Comparison of ENCODE assay signal across 8 cellular contexts in the genomic region with DNA sequence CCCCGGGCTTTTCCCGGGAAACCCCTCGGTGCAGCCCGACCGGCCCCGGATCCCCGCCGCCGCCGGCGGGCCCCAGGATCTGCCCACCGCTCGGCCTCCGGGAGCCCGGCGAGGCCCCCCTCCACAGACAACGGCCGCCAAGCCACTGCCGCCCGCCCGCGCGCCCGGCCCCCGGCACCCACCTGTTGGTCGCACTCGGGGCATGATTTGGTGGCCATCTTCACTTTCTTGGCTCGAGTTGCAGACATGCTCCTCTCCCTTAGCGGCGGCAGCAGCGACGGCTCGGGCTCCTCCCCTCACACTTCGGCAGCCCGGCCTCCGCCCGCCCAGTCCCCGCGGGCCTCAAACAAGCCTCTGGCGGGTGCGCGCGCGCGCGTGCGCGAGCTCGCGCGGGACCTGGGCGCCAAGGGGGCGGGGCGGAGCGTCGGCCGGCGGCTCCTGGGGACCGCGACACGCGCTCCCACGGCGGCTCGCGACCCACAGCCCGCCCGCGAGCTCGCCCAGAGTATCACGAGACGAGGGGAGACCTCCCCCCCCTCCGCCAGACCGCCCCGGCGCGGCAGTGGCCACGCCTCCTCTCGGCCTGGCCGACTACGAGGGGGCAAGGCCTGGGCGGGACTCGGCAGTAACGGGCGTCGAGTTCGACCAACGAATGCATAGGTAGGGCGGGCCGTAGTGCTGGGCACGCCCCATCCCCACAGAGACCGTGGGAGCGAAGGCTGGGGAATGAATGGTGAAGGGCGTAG. TPM values are rescaled to one million over a fixed set of nuclear protein-coding genes. Genes with fewer than 3 reads are reported as not detected.
DNase-seq lines count a peak whose midpoint lies in the region; ATAC-seq, FAIRE-seq and TF ChIP-seq lines count a peak whose summit lies in the region.

A gene with protein sequence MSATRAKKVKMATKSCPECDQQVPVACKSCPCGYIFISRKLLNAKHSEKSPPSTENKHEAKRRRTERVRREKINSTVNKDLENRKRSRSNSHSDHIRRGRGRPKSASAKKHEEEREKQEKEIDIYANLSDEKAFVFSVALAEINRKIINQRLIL (minus strand): TSS at position 279 of the 746 bp plus-strand sequence. CDS start 31 bp downstream, at position 248.

- H3K9me1 ChIP-seq in keratinocyte (ENCODE audit: control insufficient read depth, extremely low read depth, insufficient read depth, low read length) = no peaks in the 10 kb centered on the region

- no peaks in the 10 kb centered on the region for H3K27me3 ChIP-seq in keratinocyte (ENCODE audit: control insufficient read depth, extremely low read depth, insufficient read depth, low read length)

- peak within 1 kb of the TSS; percentile 93 for H2AFZ ChIP-seq in keratinocyte (ENCODE audit: control insufficient read depth, low read length)

- H3K79me2 ChIP-seq in keratinocyte (ENCODE audit: control insufficient read depth, insufficient read depth, low read length) = peaks cover 38% of the 10 kb centered on the region

- H3K9ac ChIP-seq in keratinocyte (ENCODE audit: control insufficient read depth, extremely low read depth, insufficient read depth, low read length) = peak within 1 kb of the TSS; percentile 89

- dilution Hi-C loops in keratinocyte (cut with MboI; ENCODE audit: extremely low pct_ligation_motif_present, low sequenced_read_pairs) = no loop called here

- ATAC-seq in GM19023 (IDR thresholded peaks at IDR 0.05; ENCODE audit: unreplicated experiment) (peak; percentile 97), HG03280 (IDR thresholded peaks at IDR 0.05; ENCODE audit: unreplicated experiment) (peak; percentile 93)

- H3K9me3 ChIP-seq in keratinocyte (ENCODE audit: control insufficient read depth, low read depth, low read length) = no peaks in the 10 kb centered on the region

- H4K20me1 ChIP-seq in keratinocyte (ENCODE audit: control insufficient read depth, extremely low read depth, insufficient read depth, low read length) = no peaks in the 10 kb centered on the region

- H3K4me1 ChIP-seq in keratinocyte (ENCODE audit: control insufficient read depth, extremely low read depth, insufficient read depth, low read length) = peaks cover 18% of the 10 kb centered on the region

- FAIRE-seq in keratinocyte (lab: Jason Lieb, UNC) = peak; percentile 17

- peak within 1 kb of the TSS; percentile 83 for H3K4me3 ChIP-seq in AG09309 (ENCODE audit: control insufficient read depth, low read depth, low read length)
- H3K4me3 ChIP-seq in keratinocyte (ENCODE audit: control insufficient read depth in 2 of 3, extremely low read depth in 1 of 3, insufficient read depth in 2 of 3, low read depth in 1 of 3, low read length in 3 of 3) = peak within 1 kb of the TSS; percentile 89 to 92 (median 90)

- H3K36me3 ChIP-seq in keratinocyte (ENCODE audit: control insufficient read depth in 2 of 2, extremely low read depth in 1 of 2, insufficient read depth in 2 of 2, low read length in 2 of 2) = no peaks in the 10 kb centered on the region

- H3K27ac ChIP-seq in keratinocyte (ENCODE audit: control insufficient read depth, insufficient read depth, low read length) = peak within 1 kb of the TSS; percentile 94

- DNase-seq in AG09309 (ENCODE audit: low read depth) (peak; percentile 55), NCI-H345 treated with DMSO at 0.1 percent for 48 hours (lab: John Stamatoyannopoulos, UW; ENCODE audit: unreplicated experiment) (peak; percentile 62), keratinocyte (ENCODE audit: low read depth, low spot score) (peak; percentile 45)
- peak; percentile 78 to 94 (median 86) for DNase-seq in activated CD4-positive, CD25-positive, alpha-beta regulatory T cell (lab: John Stamatoyannopoulos, UW)
- DNase-seq in central memory CD4-positive, alpha-beta T cell = peak; percentile 91
- peak; percentile 81 to 83 for DNase-seq in stimulated activated CD4-positive, alpha-beta T cell treated with anti-CD3 and anti-CD28 coated beads, Interleukin-15, amount 100 ng/mL, for 1 hour (ENCODE audit: low read depth in 1 of 2, low spot score in 1 of 2)

- peak within 1 kb of the TSS; percentile 95 for H3K4me2 ChIP-seq in keratinocyte (ENCODE audit: control insufficient read depth, extremely low read depth, insufficient read depth, low read depth, low read length)

- TF ChIP-seq CTCF in AG09309 (IDR thresholded peaks at IDR 0.05; ENCODE audit: control insufficient read depth, insufficient read depth, low read depth, low read length, missing control alignments) = no peak
- no peak for TF ChIP-seq CTCF in keratinocyte (optimal IDR thresholded peaks at IDR 0.05 in 1 of 3, IDR thresholded peaks at IDR 0.05 in 1 of 3, conservative IDR thresholded peaks at IDR 0.05 in 1 of 3; ENCODE audit: extremely low read depth in 1 of 3, insufficient read depth in 2 of 3, low read length in 3 of 3)

RNA-seq across cellular contexts. Expression of the gene that starts here (rescaled TPM):
- polyA plus RNA-seq in keratinocyte = 6.7 to 10.2 TPM (median 7.0 TPM) in 3 replicates
- polyA plus RNA-seq in keratinocyte (2011; ENCODE audit: low read depth) = 2.1 TPM
- polyA plus RNA-seq in keratinocyte (2011; cell fraction: cytosol; rRNA removed) = 5.9 and 8.7 TPM in 2 replicates
- polyA plus RNA-seq in keratinocyte (2011; cell fraction: nucleus; rRNA removed) = 4.0 and 6.8 TPM in 2 replicates
- 6.6 and 8.0 TPM in 2 replicates for polyA plus RNA-seq in keratinocyte (2012; ENCODE audit: low replicate concordance)
- 1.2 to 5.2 TPM (median 2.5 TPM) in 3 replicates for polyA minus RNA-seq in keratinocyte
- polyA minus RNA-seq in keratinocyte (2011; cell fraction: cytosol; rRNA and poly(A)+ RNA removed) = 4.2 TPM
- 1.6 and 3.1 TPM in 2 replicates for polyA minus RNA-seq in keratinocyte (2011; cell fraction: nucleus; rRNA and poly(A)+ RNA removed)

Comparison
In these comparisons a context has a peak if more than half of its experiments do, and no peak if none do; other contexts are left out.
1. Peak in every context shown above with its lines: DNase-seq, ATAC-seq, H3K4me3 ChIP-seq and H3K27ac ChIP-seq.